10 cellular contexts compared by ENCODE assay signal in genomic region chr22:31244044-31244942, GRCh38. TPM values are rescaled to one million over a fixed set of nuclear protein-coding genes. Genes with fewer than 3 reads are reported as not detected.
A peak's percentile ranks its signal among the peaks of the same experiment; 100 is the strongest.
DNase-seq lines count a peak whose midpoint lies in the region; ATAC-seq, FAIRE-seq and TF ChIP-seq lines count a peak whose summit lies in the region.
"Had no signal": no experiment of that assay in that cellular context is flagged by ENCODE, and none has a peak within 500 bp of the region (broad histone marks: within the 10 kb centered on the region; RNA-seq: fewer than 3 reads in every experiment).

No MANE protein-coding gene starts in this region.

- peaks cover 43% of the 10 kb centered on the region; the same call in 1 of the 2 replicates for H4K20me1 ChIP-seq in HepG2 (ENCODE audit: insufficient read depth, low read length)

- H3K36me3 Mint-ChIP-seq in brain, result no peaks in the 10 kb centered on the region

- intact Hi-C loops in HepG2 (cut with micrococcal nuclease; ENCODE audit: unreplicated experiment), result no loop called here
- intact Hi-C loops in right lobe of liver (cut with DNase I), result no loop called here
- intact Hi-C loops in aorta (cut with DNase I), result no loop called here

- in situ Hi-C loops in HepG2 (cut with HindIII; ENCODE audit: extremely low pct_ligation_motif_present, low pct_unique_long_range_greater_than_20kb), result no loop called here

- DNase-seq in HepG2 (ENCODE audit: low spot score) (peak; percentile 43), right lobe of liver (no peak), kidney tubule cell (ENCODE audit: low spot score) (peak; percentile 88), aorta (peak in 1 of 2 donors; percentile 77), nucleus accumbens (lab: John Stamatoyannopoulos, UW) (no peak)
- DNase-seq: NCI-H2081 had no signal

- no peaks in the 10 kb centered on the region for H3K27me3 Mint-ChIP-seq in brain

- 94% methylated on average over 9 of the region's 9 CpGs for WGBS in HepG2 (ENCODE audit: low lambda C conversion rate)
- WGBS in right lobe of liver (ENCODE audit: insufficient coverage, low coverage, low lambda C conversion rate, missing lambda C conversion rate), result 71% methylated on average over 5 of the region's 9 CpGs
- 7% methylated on average over 9 of the region's 9 CpGs for WGBS in aorta, 2 donors

- TF ChIP-seq EP300 in HepG2 (IDR thresholded peaks at IDR 0.05; ENCODE audit: low read depth in 2 of 2, low read length in 2 of 2), result no peak
- no peak for TF ChIP-seq EP300 in HepG2 (CRISPR knock-in tag; IDR thresholded peaks at IDR 0.05; ENCODE audit: borderline replicate concordance)

- no peak overlapping the region for H3K27ac ChIP-seq in HepG2 (ENCODE audit: extremely low read length, insufficient read depth, low read length)
- no peak overlapping the region for H3K27ac ChIP-seq in right lobe of liver
- H3K27ac ChIP-seq in aorta (ENCODE audit: low read depth in 1 of 2, low read length in 2 of 2), result peak overlapping the region; percentile 19 to 93
- H3K27ac ChIP-seq: C4-2B had no signal

- H3K27ac Mint-ChIP-seq in brain, result peak overlapping the region; percentile 66 to 90 (median 82)

- no peaks in the 10 kb centered on the region for H3K9me3 Mint-ChIP-seq in brain

- TF ChIP-seq POLR2A in HepG2 (IDR thresholded peaks at IDR 0.05; ENCODE audit: insufficient read depth in 1 of 2, low read depth in 2 of 2, low read length in 2 of 2) (no peak), right lobe of liver (IDR thresholded peaks at IDR 0.05) (no peak)

- peaks cover 9 to 69% of the 10 kb centered on the region in 2 experiments for H3K36me3 ChIP-seq in HepG2 (replicated peaks in 1 of 2; ENCODE audit: control insufficient read depth in 1 of 2, insufficient read depth in 2 of 2, low read length in 2 of 2)
- peaks cover 0 to 2% (median 0%) of the 10 kb centered on the region in 4 donors for H3K36me3 ChIP-seq in right lobe of liver
- no peaks in the 10 kb centered on the region for H3K36me3 ChIP-seq in aorta (ENCODE audit: control insufficient read depth in 1 of 2, insufficient read depth in 2 of 2, low read length in 1 of 2)

- H3K4me1 ChIP-seq in HepG2 (ENCODE audit: insufficient read depth, low read length) (peaks cover 62% of the 10 kb centered on the region), right lobe of liver (peaks cover 0 to 24% (median 0%) of the 10 kb centered on the region in 4 donors), aorta (ENCODE audit: control insufficient read depth in 1 of 2, insufficient read depth in 2 of 2, low read length in 2 of 2) (peaks cover 5 to 7% of the 10 kb centered on the region in 2 donors)

- peaks cover 48% of the 10 kb centered on the region for H3K4me1 Mint-ChIP-seq in brain

- no TSS peak for BruUV-seq in HepG2 (replicated peaks; lab: Mats Ljungman, UMichigan)

- POLR2A ChIA-PET in HepG2 (lab: Yijun Ruan, JAX), result no interaction called here

- H3K9ac ChIP-seq in HepG2 (ENCODE audit: insufficient read depth, low read depth, low read length), result no peak overlapping the region

- no peak for TF ChIP-seq RAD21 in HepG2 (CRISPR knock-in tag; IDR thresholded peaks at IDR 0.05)

- H3K4me3 Mint-ChIP-seq in brain, result peak overlapping the region in 2 of 5 experiments; percentile 37 to 44

- H3K4me2 ChIP-seq in HepG2 (ENCODE audit: low read depth, low read length), result no peak overlapping the region

- FAIRE-seq in HepG2 (lab: Jason Lieb, UNC), result no peak

- TF ChIP-seq CTCF in HepG2 (CRISPR knock-in tag; IDR thresholded peaks at IDR 0.05) (no peak), right lobe of liver (IDR thresholded peaks at IDR 0.05) (no peak), brain (conservative IDR thresholded peaks at IDR 0.05) (no peak)

- no peak for ATAC-seq in HepG2
- no peak for ATAC-seq in right lobe of liver
- ATAC-seq in aorta (ENCODE audit: low FRiP score), result peak; percentile 61
- no peak for ATAC-seq in HG02798 (IDR thresholded peaks at IDR 0.05; ENCODE audit: poor library complexity, unreplicated experiment)
- no peak for ATAC-seq in HG02571 (IDR thresholded peaks at IDR 0.05; ENCODE audit: unreplicated experiment)

- H3K79me2 ChIP-seq in HepG2 (ENCODE audit: insufficient read depth, low read length), result peaks cover 52% of the 10 kb centered on the region

- no peaks in the 10 kb centered on the region for H3K9me3 ChIP-seq in HepG2 (ENCODE audit: low read length)
- no peaks in the 10 kb centered on the region for H3K9me3 ChIP-seq in right lobe of liver
- H3K9me3 ChIP-seq in aorta (ENCODE audit: control insufficient read depth, low read length), result no peaks in the 10 kb centered on the region

- no peak overlapping the region for H2AFZ ChIP-seq in HepG2 (ENCODE audit: low read length)

- H3K4me3 ChIP-seq in HepG2 (replicated peaks in 1 of 3; ENCODE audit: insufficient read depth in 1 of 3, low read depth in 2 of 3, low read length in 3 of 3), result no peak overlapping the region
- H3K4me3 ChIP-seq in right lobe of liver, result no peak overlapping the region
- H3K4me3 ChIP-seq in aorta (ENCODE audit: low read length in 2 of 2), result no peak overlapping the region

- CTCF ChIA-PET in HepG2 (lab: Yijun Ruan, JAX; ENCODE audit: low intra/inter-chr PET ratio, low total read pairs), result no interaction called here

- H3K27me3 ChIP-seq in HepG2 (ENCODE audit: control insufficient read depth in 1 of 2, insufficient read depth in 2 of 2, low read length in 2 of 2) (no peaks in the 10 kb centered on the region), right lobe of liver (no peaks in the 10 kb centered on the region), aorta (ENCODE audit: control insufficient read depth in 1 of 2, insufficient read depth in 2 of 2, low read length in 1 of 2) (no peaks in the 10 kb centered on the region)

TF ChIP-seq in HepG2, 621 proteins besides CTCF, POLR2A, EP300 and RAD21 (continues in another document):
- TF ChIP-seq IRX3 (CRISPR knock-in tag; IDR thresholded peaks at IDR 0.05; ENCODE audit: borderline replicate concordance, low read depth) (no peak), RBM22 (optimal IDR thresholded peaks at IDR 0.05; ENCODE audit: low read length) (peak; percentile 27)

RNA-seq across cellular contexts. Expression of gene LIMK2, which starts 32.2 kb away (rescaled TPM):
- total RNA-seq in HepG2 (2016; rRNA removed; fragmentation: Illumina TruSeq; extraction: Trizol), result 25.9 and 29.8 TPM in 2 replicates
- 11.6 and 11.9 TPM in 2 replicates for total RNA-seq in HepG2 (2016; cell fraction: cytosol; rRNA removed; fragmentation: Illumina TruSeq; extraction: Trizol; ENCODE audit: low read depth)
- 23.7 and 30.9 TPM in 2 replicates for total RNA-seq in HepG2 (2016; cell fraction: insoluble cytoplasmic fraction; rRNA removed; fragmentation: Illumina TruSeq; extraction: Trizol)
- total RNA-seq in HepG2 (2016; cell fraction: membrane; rRNA removed; fragmentation: Illumina TruSeq; extraction: Trizol), result 16.0 and 16.7 TPM in 2 replicates
- 34.7 and 39.4 TPM in 2 replicates for total RNA-seq in HepG2 (2016; cell fraction: nucleus; rRNA removed; fragmentation: Illumina TruSeq; extraction: Trizol)
- polyA plus RNA-seq in HepG2 (2011; rRNA removed), result 20.9 and 22.2 TPM in 2 replicates
- polyA plus RNA-seq in HepG2 (2011; cell fraction: cytosol; rRNA removed), result 13.6 and 17.8 TPM in 2 replicates
- 73.7 and 77.5 TPM in 2 replicates for polyA plus RNA-seq in HepG2 (2011; cell fraction: nucleus; rRNA removed)
- polyA plus RNA-seq in HepG2 (2012), result 13.8 and 20.5 TPM in 2 replicates
- polyA plus RNA-seq in HepG2 (2016; cell fraction: cytosol; fragmentation: Illumina TruSeq; extraction: Trizol; ENCODE audit: low read depth), result 3.6 and 3.7 TPM in 2 replicates
- 18.1 and 21.1 TPM in 2 replicates for polyA plus RNA-seq in HepG2 (2016; cell fraction: insoluble cytoplasmic fraction; fragmentation: Illumina TruSeq; extraction: Trizol; ENCODE audit: low read depth)
- polyA plus RNA-seq in HepG2 (2016; cell fraction: membrane; fragmentation: Illumina TruSeq; extraction: Trizol; ENCODE audit: low read depth), result 6.3 and 6.8 TPM in 2 replicates
- polyA plus RNA-seq in HepG2 (2016; cell fraction: nucleus; fragmentation: Illumina TruSeq; extraction: Trizol; ENCODE audit: insufficient read depth, low read depth), result 49.2 and 49.7 TPM in 2 replicates
- 7.4 and 68.6 TPM in 2 replicates for polyA minus RNA-seq in HepG2 (2011; rRNA and poly(A)+ RNA removed; ENCODE audit: low replicate concordance)
- 11.4 and 15.5 TPM in 2 replicates for polyA minus RNA-seq in HepG2 (2011; cell fraction: cytosol; rRNA and poly(A)+ RNA removed)
- polyA minus RNA-seq in HepG2 (2011; cell fraction: nucleus; rRNA and poly(A)+ RNA removed), result 67.0 and 76.2 TPM in 2 replicates
- total RNA-seq in right lobe of liver, result 10 to 100 TPM in 4 of 6 experiments, 1 to 10 TPM in 2; 6.3 to 47.9 (median 19.6) TPM
- 20.5 TPM for polyA plus RNA-seq in brain (ENCODE audit: insufficient read depth, low read depth, low replicate concordance)
- 10 to 100 TPM; 35.4 to 55.2 TPM for total RNA-seq in aorta
- 10 to 100 TPM; 10.9 to 28.8 TPM for polyA plus RNA-seq in aorta

RNA-seq across cellular contexts. Expression of gene PIK3IP1, which starts 48.0 kb away (rescaled TPM):
- total RNA-seq in HepG2 (2016; rRNA removed; fragmentation: Illumina TruSeq; extraction: Trizol) (0.44 and 1.3 TPM in 2 replicates), right lobe of liver (1 to 10 TPM; 1.3 to 6.6 (median 5.6) TPM), aorta (10 to 100 TPM; 14.1 to 41.6 TPM)
- 0.26 and 0.30 TPM in 2 replicates for total RNA-seq in HepG2 (2016; cell fraction: cytosol; rRNA removed; fragmentation: Illumina TruSeq; extraction: Trizol; ENCODE audit: low read depth)
- 0.49 and 1.3 TPM in 2 replicates for total RNA-seq in HepG2 (2016; cell fraction: insoluble cytoplasmic fraction; rRNA removed; fragmentation: Illumina TruSeq; extraction: Trizol)
- total RNA-seq in HepG2 (2016; cell fraction: membrane; rRNA removed; fragmentation: Illumina TruSeq; extraction: Trizol), result 0.34 and 0.41 TPM in 2 replicates
- total RNA-seq in HepG2 (2016; cell fraction: nucleus; rRNA removed; fragmentation: Illumina TruSeq; extraction: Trizol), result 1.5 and 2.0 TPM in 2 replicates
- polyA plus RNA-seq in HepG2 (2011; rRNA removed) (2.5 and 5.3 TPM in 2 replicates), brain (ENCODE audit: insufficient read depth, low read depth, low replicate concordance) (33.3 TPM), aorta (10 to 100 TPM; 16.8 to 44.9 TPM)
- 2.4 and 5.0 TPM in 2 replicates for polyA plus RNA-seq in HepG2 (2011; cell fraction: cytosol; rRNA removed)
- 2.3 and 4.8 TPM in 2 replicates for polyA plus RNA-seq in HepG2 (2011; cell fraction: nucleus; rRNA removed)
- polyA plus RNA-seq in HepG2 (2012), result 4.8 and 7.6 TPM in 2 replicates
- 0.06 and 0.11 TPM in 2 replicates for polyA plus RNA-seq in HepG2 (2016; cell fraction: cytosol; fragmentation: Illumina TruSeq; extraction: Trizol; ENCODE audit: low read depth)
- 0.21 and 0.38 TPM in 2 replicates for polyA plus RNA-seq in HepG2 (2016; cell fraction: insoluble cytoplasmic fraction; fragmentation: Illumina TruSeq; extraction: Trizol; ENCODE audit: low read depth)
- 0.10 and 0.14 TPM in 2 replicates for polyA plus RNA-seq in HepG2 (2016; cell fraction: membrane; fragmentation: Illumina TruSeq; extraction: Trizol; ENCODE audit: low read depth)
- polyA plus RNA-seq in HepG2 (2016; cell fraction: nucleus; fragmentation: Illumina TruSeq; extraction: Trizol; ENCODE audit: insufficient read depth, low read depth), result 1.7 and 2.4 TPM in 2 replicates
- polyA minus RNA-seq in HepG2 (2011; rRNA and poly(A)+ RNA removed; ENCODE audit: low replicate concordance), result 2.1 and 3.8 TPM in 2 replicates
- polyA minus RNA-seq in HepG2 (2011; cell fraction: cytosol; rRNA and poly(A)+ RNA removed), result 2.0 and 4.0 TPM in 2 replicates
- polyA minus RNA-seq in HepG2 (2011; cell fraction: nucleus; rRNA and poly(A)+ RNA removed), result 2.1 and 4.0 TPM in 2 replicates

Comparison
In these comparisons a context has a peak if more than half of its experiments do, and no peak if none do; other contexts are left out.
1. DNase-seq: peak in HepG2 (single experiment) and kidney tubule cell (single experiment); none in right lobe of liver (0 of 3) and nucleus accumbens (0 of 56).
2. H3K27ac ChIP-seq: peak in aorta (2 of 2); none in HepG2 (single experiment) and right lobe of liver (0 of 3).